8 cellular contexts compared by ENCODE assay signal in the genomic region with DNA sequence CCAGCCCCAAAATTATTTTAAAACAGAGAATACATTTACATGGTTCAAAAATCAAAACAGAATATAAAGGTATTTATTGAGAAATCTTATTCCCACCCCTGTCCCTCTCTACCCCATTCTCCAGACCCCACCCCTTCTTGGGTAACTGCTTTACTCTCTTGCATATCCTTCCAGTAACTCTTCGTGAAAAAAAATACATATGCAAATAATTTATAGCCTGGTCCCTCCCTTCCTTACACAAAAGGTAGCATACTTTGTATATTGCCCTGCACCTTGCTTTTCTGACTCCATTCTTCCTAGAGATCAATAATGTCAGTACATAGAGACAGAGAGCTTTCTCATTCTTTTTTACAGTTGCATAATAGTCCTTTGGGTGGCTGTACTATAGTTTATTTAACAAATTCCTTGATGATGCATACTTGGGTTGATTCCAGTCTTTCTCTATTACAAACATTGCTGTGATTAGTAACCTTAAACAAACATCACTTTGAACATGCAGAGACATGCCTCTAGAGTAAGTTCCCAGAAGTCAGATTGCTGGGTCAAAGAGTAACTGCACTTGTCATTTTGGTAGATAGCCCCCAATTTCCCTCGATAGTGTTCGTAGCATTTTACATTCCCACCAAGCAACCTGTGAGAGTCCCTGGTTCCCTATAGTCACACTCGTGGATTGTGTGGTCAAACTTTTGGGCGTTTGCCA. TPM values are rescaled to one million over a fixed set of nuclear protein-coding genes. Genes with fewer than 3 reads are reported as not detected.
A peak's percentile ranks its signal among the peaks of the same experiment; 100 is the strongest.
DNase-seq lines count a peak whose midpoint lies in the region; ATAC-seq and TF ChIP-seq lines count a peak whose summit lies in the region.

No MANE protein-coding gene starts in this region.

- intact Hi-C loops in HCT116 (cut with micrococcal nuclease): no loop called here
- intact Hi-C loops in adrenal gland (cut with DNase I): loop anchor here in 1 of 2 donors (1.0 to 5.0 kb wide), 2 partner anchors 50 to 76 kb away; a partner anchor contains a TSS

- RAD21 ChIA-PET in HCT116 (lab: Charles Lee; ENCODE audit: low non-redundant PET in 1 of 2, low total read pairs in 2 of 2, uncharacterized antibody in 2 of 2, unreplicated experiment in 2 of 2): no interaction called here

- 71% methylated on average over 5 of the region's 5 CpGs for WGBS in smooth muscle cell (ENCODE audit: low lambda C conversion rate)
- 53 to 68% (median 66%) methylated on average over 5 of the region's 5 CpGs for WGBS in adrenal gland, 4 donors

- DNase-seq in HCT116 (ENCODE audit: low read depth, low spot score) (peak; percentile 44), RPMI7951 (ENCODE audit: low read depth) (peak; percentile 77), fibroblast of mammary gland (ENCODE audit: low read depth) (peak; percentile 98), smooth muscle cell (lab: John Stamatoyannopoulos, UW; ENCODE audit: unreplicated experiment) (no peak), adrenal gland (no peak), DMS79 (lab: John Stamatoyannopoulos, UW) (no peak), NCI-H748 (lab: John Stamatoyannopoulos, UW; ENCODE audit: unreplicated experiment) (no peak)
- no peak for DNase-seq in activated CD4-positive, alpha-beta memory T cell treated with anti-CD3 and anti-CD28 coated beads, Interleukin-2, amount 10 ng/mL, durations not matched to agents 7 days and 5 days

- H3K4me1 Mint-ChIP-seq in activated CD4-positive, alpha-beta memory T cell treated with anti-CD3 and anti-CD28 coated beads, Interleukin-2, amount 10 ng/mL, durations not matched to agents 7 days and 5 days: peaks cover 36% of the 10 kb centered on the region

- TF ChIP-seq CTCF in HCT116 (IDR thresholded peaks at IDR 0.05 in 2 of 3, conservative IDR thresholded peaks at IDR 0.05 in 1 of 3; ENCODE audit: borderline replicate concordance in 1 of 3, insufficient read depth in 1 of 3, low read depth in 2 of 3, low read length in 2 of 3): no peak
- no peak for TF ChIP-seq CTCF in fibroblast of mammary gland (conservative IDR thresholded peaks at IDR 0.05; ENCODE audit: control insufficient read depth, insufficient read depth, low read depth, low read length)
- no peak for TF ChIP-seq CTCF in smooth muscle cell (IDR thresholded peaks at IDR 0.05; ENCODE audit: borderline replicate concordance, insufficient read depth, poor library complexity, severe bottlenecking)
- no peak for TF ChIP-seq CTCF in adrenal gland (IDR thresholded peaks at IDR 0.05)

- H3K27ac ChIP-seq in HCT116 (ENCODE audit: low read depth, low read length): no peak overlapping the region
- peak overlapping the region; percentile 90 for H3K27ac ChIP-seq in smooth muscle cell (ENCODE audit: low read depth)
- H3K27ac ChIP-seq in adrenal gland: peak overlapping the region in 2 of 5 donors; percentile 27 to 55

- H3K4me2 ChIP-seq in HCT116 (ENCODE audit: low read length) (peak overlapping the region; percentile 57), smooth muscle cell (no peak overlapping the region)

- no peaks in the 10 kb centered on the region for H4K20me1 ChIP-seq in HCT116 (ENCODE audit: insufficient read depth)
- H4K20me1 ChIP-seq in smooth muscle cell (ENCODE audit: low read depth): peaks cover 16% of the 10 kb centered on the region

- peaks cover 11% of the 10 kb centered on the region for H3F3A ChIP-seq in smooth muscle cell (ENCODE audit: low read depth)

- H3K9ac ChIP-seq in HCT116 (ENCODE audit: low read length) (no peak overlapping the region), smooth muscle cell (ENCODE audit: low read depth) (peak overlapping the region; percentile 81)

- H2AFZ ChIP-seq in HCT116 (ENCODE audit: low read depth, low read length, poor library complexity, severe bottlenecking) (no peak overlapping the region), smooth muscle cell (ENCODE audit: low read depth) (no peak overlapping the region)

- H3K9me3 ChIP-seq in HCT116 (ENCODE audit: control insufficient read depth in 1 of 2, insufficient read depth in 1 of 2, low read depth in 1 of 2, low read length in 2 of 2) (no peaks in the 10 kb centered on the region), smooth muscle cell (replicated peaks; ENCODE audit: low read depth) (no peaks in the 10 kb centered on the region), adrenal gland (replicated peaks in 1 of 3) (no peaks in the 10 kb centered on the region)

- H3K36me3 Mint-ChIP-seq in activated CD4-positive, alpha-beta memory T cell treated with anti-CD3 and anti-CD28 coated beads, Interleukin-2, amount 10 ng/mL, durations not matched to agents 7 days and 5 days (ENCODE audit: low read depth): no peaks in the 10 kb centered on the region

- peak; percentile 24 for ATAC-seq in HCT116

- H3K79me2 ChIP-seq in HCT116 (ENCODE audit: insufficient read depth, low read length) (no peaks in the 10 kb centered on the region), smooth muscle cell (ENCODE audit: low read depth) (no peaks in the 10 kb centered on the region)

- 0 out of 4 replicates have a peak, but pooled peaks cover 2 to 9% of the 10 kb centered on the region in 2 experiments for H3K36me3 ChIP-seq in HCT116 (ENCODE audit: control insufficient read depth in 1 of 2, insufficient read depth in 2 of 2, low read length in 2 of 2)
- peaks cover 6% of the 10 kb centered on the region for H3K36me3 ChIP-seq in smooth muscle cell (ENCODE audit: low read depth)
- peaks cover 0 to 76% of the 10 kb centered on the region in 2 donors for H3K36me3 ChIP-seq in adrenal gland (replicated peaks in 1 of 2)

- CTCF ChIA-PET in HCT116 (lab: Charles Lee): interaction anchor here (2.9 kb wide), 1 partner anchor 77 kb away, joined by 42 read pairs; no protein-coding TSS in a partner anchor
- CTCF ChIA-PET in activated CD4-positive, alpha-beta memory T cell treated with anti-CD3 and anti-CD28 coated beads, Interleukin-2, amount 10 ng/mL, durations not matched to agents 7 days and 5 days (lab: Charles Lee): interaction anchor here (2.7 to 4.9 kb wide), 3 partner anchors 23 to 54 kb away, joined by 16 to 189 read pairs (median 21); no protein-coding TSS in a partner anchor

- H3K27ac Mint-ChIP-seq in activated CD4-positive, alpha-beta memory T cell treated with anti-CD3 and anti-CD28 coated beads, Interleukin-2, amount 10 ng/mL, durations not matched to agents 7 days and 5 days: no peak overlapping the region

- no peak overlapping the region for H3K4me3 ChIP-seq in HCT116 (replicated peaks in 1 of 2; ENCODE audit: low read depth in 1 of 2, low read length in 2 of 2)
- H3K4me3 ChIP-seq in fibroblast of mammary gland (ENCODE audit: control insufficient read depth, low read depth, low read length): no peak overlapping the region
- H3K4me3 ChIP-seq in smooth muscle cell: no peak overlapping the region
- no peak overlapping the region for H3K4me3 ChIP-seq in adrenal gland

- no peaks in the 10 kb centered on the region for H3K27me3 Mint-ChIP-seq in activated CD4-positive, alpha-beta memory T cell treated with anti-CD3 and anti-CD28 coated beads, Interleukin-2, amount 10 ng/mL, durations not matched to agents 7 days and 5 days

- H3K4me1 ChIP-seq in HCT116 (ENCODE audit: control insufficient read depth in 1 of 2, insufficient read depth in 2 of 2, low read length in 2 of 2): peaks cover 23 to 41% of the 10 kb centered on the region in 2 experiments
- no peaks in the 10 kb centered on the region for H3K4me1 ChIP-seq in smooth muscle cell (ENCODE audit: low read depth)
- H3K4me1 ChIP-seq in adrenal gland (replicated peaks in 1 of 2): peaks cover 0 to 7% of the 10 kb centered on the region in 2 donors

- no peaks in the 10 kb centered on the region for H3K9me2 ChIP-seq in HCT116 (ENCODE audit: insufficient read depth)

- no peaks in the 10 kb centered on the region for H3K27me3 ChIP-seq in HCT116 (ENCODE audit: insufficient read depth, low read length)
- no peaks in the 10 kb centered on the region for H3K27me3 ChIP-seq in smooth muscle cell (ENCODE audit: low read depth)
- H3K27me3 ChIP-seq in adrenal gland: no peaks in the 10 kb centered on the region

- TF ChIP-seq POLR2A in HCT116 (IDR thresholded peaks at IDR 0.05; ENCODE audit: borderline replicate concordance, extremely low read depth, insufficient read depth, insufficient read length) (no peak), adrenal gland (IDR thresholded peaks at IDR 0.05) (no peak)

- no peak for TF ChIP-seq RAD21 in HCT116 (IDR thresholded peaks at IDR 0.05; ENCODE audit: low read depth)

- no peak overlapping the region for H3K4me3 Mint-ChIP-seq in activated CD4-positive, alpha-beta memory T cell treated with anti-CD3 and anti-CD28 coated beads, Interleukin-2, amount 10 ng/mL, durations not matched to agents 7 days and 5 days

- POLR2A ChIA-PET in HCT116 (lab: Charles Lee): no interaction called here
- POLR2A ChIA-PET in activated CD4-positive, alpha-beta memory T cell treated with anti-CD3 and anti-CD28 coated beads, Interleukin-2, amount 10 ng/mL, durations not matched to agents 7 days and 5 days (lab: Charles Lee): interaction anchor here (1.0 kb wide), 1 partner anchor 47 kb away, joined by 3 read pairs; no protein-coding TSS in a partner anchor

- BruUV-seq in HCT116 (replicated peaks; lab: Mats Ljungman, UMichigan): no TSS peak

- H3K9me3 Mint-ChIP-seq in activated CD4-positive, alpha-beta memory T cell treated with anti-CD3 and anti-CD28 coated beads, Interleukin-2, amount 10 ng/mL, durations not matched to agents 7 days and 5 days: no peaks in the 10 kb centered on the region

TF ChIP-seq in HCT116, 20 proteins besides CTCF, POLR2A, EP300 and RAD21 (continues in another document):
- TF ChIP-seq, protein P1, sequence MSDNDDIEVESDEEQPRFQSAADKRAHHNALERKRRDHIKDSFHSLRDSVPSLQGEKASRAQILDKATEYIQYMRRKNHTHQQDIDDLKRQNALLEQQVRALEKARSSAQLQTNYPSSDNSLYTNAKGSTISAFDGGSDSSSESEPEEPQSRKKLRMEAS (IDR thresholded peaks at IDR 0.05): no peak
- peak; percentile 32; the same call in 1 of the 2 replicates for TF ChIP-seq FOSL1 (IDR thresholded peaks at IDR 0.05; ENCODE audit: low read depth)

RNA-seq across cellular contexts. Expression of a gene that starts 47.9 kb away (rescaled TPM):
- total RNA-seq in HCT116 (2021; ENCODE audit: unreplicated experiment) (22.4 TPM), smooth muscle cell (171 and 187 TPM in 2 replicates), adrenal gland (100 to 1,000 TPM; 182 to 427 (median 220) TPM)
- polyA plus RNA-seq in HCT116 (2012): 13.6 and 16.1 TPM in 2 replicates
- total RNA-seq in RPMI7951 (2014; rRNA removed; shearing (Covaris generic)): 43.7 and 45.1 TPM in 2 replicates
- polyA plus RNA-seq in smooth muscle cell (105 and 136 TPM in 2 replicates), adrenal gland (100 to 1,000 TPM; 134 to 191 (median 158) TPM)
- total RNA-seq in activated CD4-positive, alpha-beta memory T cell treated with anti-CD3 and anti-CD28 coated beads, Interleukin-2, amount 10 ng/mL, durations not matched to agents 7 days and 5 days: 100 to 1,000 TPM; 101 to 104 TPM

RNA-seq across cellular contexts. Expression of a gene that starts 54.2 kb away (rescaled TPM):
- 71.3 TPM for total RNA-seq in HCT116 (2021; ENCODE audit: unreplicated experiment)
- 148 and 181 TPM in 2 replicates for polyA plus RNA-seq in HCT116 (2012)
- total RNA-seq in RPMI7951 (2014; rRNA removed; shearing (Covaris generic)): 229 and 317 TPM in 2 replicates
- 337 and 430 TPM in 2 replicates for total RNA-seq in smooth muscle cell
- polyA plus RNA-seq in smooth muscle cell: 529 and 685 TPM in 2 replicates
- 100 to 1,000 TPM; 152 to 735 (median 374) TPM for total RNA-seq in adrenal gland
- polyA plus RNA-seq in adrenal gland: 100 to 1,000 TPM in 2 of 3 donors, 10 to 100 TPM in 1; 78.5 to 432 (median 180) TPM
- 1 to 10 TPM; 5.8 to 6.0 TPM for total RNA-seq in activated CD4-positive, alpha-beta memory T cell treated with anti-CD3 and anti-CD28 coated beads, Interleukin-2, amount 10 ng/mL, durations not matched to agents 7 days and 5 days

Comparison
In these comparisons a context has a peak if more than half of its experiments do, and no peak if none do; other contexts are left out.
1. DNase-seq: peak in HCT116 (single experiment), RPMI7951 (single experiment) and fibroblast of mammary gland (single experiment); none in smooth muscle cell (single experiment), adrenal gland (0 of 7), DMS79 (single experiment), activated CD4-positive, alpha-beta memory T cell treated with anti-CD3 and anti-CD28 coated beads, Interleukin-2, amount 10 ng/mL, durations not matched to agents 7 days and 5 days (single experiment) and NCI-H748 (single experiment).
2. RNA of a gene that starts 54.2 kb away (total RNA-seq): 152 to 735 TPM in adrenal gland, 337 to 430 TPM in smooth muscle cell, 229 to 317 TPM in RPMI7951 and 71.3 TPM in HCT116 (single experiment); 5.8 to 6.0 TPM in activated CD4-positive, alpha-beta memory T cell treated with anti-CD3 and anti-CD28 coated beads, Interleukin-2, amount 10 ng/mL, durations not matched to agents 7 days and 5 days; every median in the first group is over 10 times any median in the second.